20 cellular contexts compared by ENCODE assay signal in genomic region chr16:81620796-81621195, GRCh38.
DNase-seq lines count a peak whose midpoint lies in the region; ATAC-seq, FAIRE-seq and TF ChIP-seq lines count a peak whose summit lies in the region.
"Had no signal": no experiment of that assay in that cellular context is flagged by ENCODE, and none has a peak within 500 bp of the region (broad histone marks: within the 10 kb centered on the region; RNA-seq: fewer than 3 reads in every experiment).

No MANE protein-coding gene starts in this region.

- dilution Hi-C loops in keratinocyte (cut with MboI; ENCODE audit: extremely low pct_ligation_motif_present, low sequenced_read_pairs), result no loop called here

- no peaks in the 10 kb centered on the region for H3K9me3 ChIP-seq in CD8-positive, alpha-beta T cell (ENCODE audit: low read length)
- H3K9me3 ChIP-seq in keratinocyte (ENCODE audit: control insufficient read depth, low read depth, low read length), result no peaks in the 10 kb centered on the region
- H3K9me3 ChIP-seq: prostate gland had no signal

- CTCF ChIA-PET in CD8-positive, alpha-beta T cell (lab: Charles Lee), result interaction anchor here (1.0 to 6.1 kb wide), 7 partner anchors 9 to 220 kb away, joined by 3 to 55 read pairs (median 15); no protein-coding TSS in a partner anchor

- peak overlapping the region; percentile 57 for H3K4me2 ChIP-seq in keratinocyte (ENCODE audit: control insufficient read depth, extremely low read depth, insufficient read depth, low read depth, low read length)

- peaks cover 18% of the 10 kb centered on the region for H3K4me1 ChIP-seq in CD8-positive, alpha-beta T cell (ENCODE audit: insufficient read depth, low read length)
- peaks cover 50% of the 10 kb centered on the region for H3K4me1 ChIP-seq in keratinocyte (ENCODE audit: control insufficient read depth, extremely low read depth, insufficient read depth, low read length)

- H3K79me2 ChIP-seq in keratinocyte (ENCODE audit: control insufficient read depth, insufficient read depth, low read length), result peaks cover 36% of the 10 kb centered on the region

- H2AFZ ChIP-seq in keratinocyte (ENCODE audit: control insufficient read depth, low read length), result no peak overlapping the region

- H4K20me1 ChIP-seq in keratinocyte (ENCODE audit: control insufficient read depth, extremely low read depth, insufficient read depth, low read length), result peaks cover 3% of the 10 kb centered on the region

- H3K27ac Mint-ChIP-seq in CD8-positive, alpha-beta T cell, result peak overlapping the region; percentile 32
- peak overlapping the region in 3 of 5 experiments; percentile 39 to 82 (median 45) for H3K27ac Mint-ChIP-seq in brain

- peaks cover 5% of the 10 kb centered on the region for H3K9me1 ChIP-seq in keratinocyte (ENCODE audit: control insufficient read depth, extremely low read depth, insufficient read depth, low read length)

- peak overlapping the region; percentile 71 for H3K9ac ChIP-seq in keratinocyte (ENCODE audit: control insufficient read depth, extremely low read depth, insufficient read depth, low read length)

- POLR2A ChIA-PET in CD8-positive, alpha-beta T cell (lab: Charles Lee), result no interaction called here

- DNase-seq in CD8-positive, alpha-beta T cell, result no peak
- DNase-seq in keratinocyte (ENCODE audit: low read depth, low spot score) (no peak), smooth muscle cell of the brain vasculature (ENCODE audit: low read depth, low spot score) (peak; percentile 44), cerebellar nuclear complex (lab: John Stamatoyannopoulos, UW) (no peak)
- DNase-seq in central memory CD4-positive, alpha-beta T cell, result no peak
- DNase-seq in activated CD4-positive, alpha-beta T cell treated with anti-CD3 and anti-CD28 coated beads, Interleukin-2, amount 50 U/mL, for 48 hours, result no peak
- DNase-seq: activated CD4-positive, alpha-beta T cell treated with anti-CD3 and anti-CD28 coated beads for 36 hours; activated CD8-positive, alpha-beta memory T cell treated with anti-CD3 and anti-CD28 coated beads, Interleukin-2, amount 50 U/mL, for 4 hours; activated gamma-delta T cell treated with Interleukin-2 at 50 U/mL for 16 hours; amniotic stem cell; hypothalamus; KBM-7; NCI-H187; RPMI8226; stimulated activated CD4-positive, alpha-beta T cell treated with anti-CD3 and anti-CD28 coated beads, Interleukin-4, amount 100 ng/mL, for 1 hour had no signal

- peaks cover 20% of the 10 kb centered on the region for H3K4me1 Mint-ChIP-seq in CD8-positive, alpha-beta T cell (ENCODE audit: low read depth)
- H3K4me1 Mint-ChIP-seq in brain, result peaks cover 53% of the 10 kb centered on the region

- no peak for TF ChIP-seq CTCF in CD8-positive, alpha-beta T cell (IDR thresholded peaks at IDR 0.05)
- no peak for TF ChIP-seq CTCF in brain (conservative IDR thresholded peaks at IDR 0.05)
- TF ChIP-seq CTCF in keratinocyte (optimal IDR thresholded peaks at IDR 0.05 in 1 of 3, IDR thresholded peaks at IDR 0.05 in 1 of 3, conservative IDR thresholded peaks at IDR 0.05 in 1 of 3; ENCODE audit: extremely low read depth in 1 of 3, insufficient read depth in 2 of 3, low read length in 3 of 3), result no peak

- no peak overlapping the region for H3K4me3 Mint-ChIP-seq in CD8-positive, alpha-beta T cell
- no peak overlapping the region for H3K4me3 Mint-ChIP-seq in brain
- H3K4me3 Mint-ChIP-seq: activated CD4-positive, alpha-beta T cell treated with anti-CD3 and anti-CD28 coated beads for 36 hours; natural killer cell treated with Interleukin-12 subunit alpha and Interleukin-12 subunit beta and Interleukin-15 and Interleukin-18, amount 100 ng/mL, for 72 hours had no signal

- peaks cover 50% of the 10 kb centered on the region for H3K36me3 Mint-ChIP-seq in CD8-positive, alpha-beta T cell
- peaks cover 53% of the 10 kb centered on the region for H3K36me3 Mint-ChIP-seq in brain
- H3K36me3 Mint-ChIP-seq: natural killer cell treated with Interleukin-12 subunit alpha and Interleukin-12 subunit beta and Interleukin-15 and Interleukin-18, amount 100 ng/mL, for 72 hours had no signal

- no peak for FAIRE-seq in keratinocyte (lab: Jason Lieb, UNC)
- FAIRE-seq: TTC549 had no signal

- no peak overlapping the region for H3K4me3 ChIP-seq in CD8-positive, alpha-beta T cell (ENCODE audit: low read depth, low read length)
- H3K4me3 ChIP-seq in keratinocyte (ENCODE audit: control insufficient read depth in 2 of 3, extremely low read depth in 1 of 3, insufficient read depth in 2 of 3, low read depth in 1 of 3, low read length in 3 of 3), result no peak overlapping the region
- H3K4me3 ChIP-seq: prostate gland had no signal

- no peak overlapping the region for H3K27ac ChIP-seq in CD8-positive, alpha-beta T cell (ENCODE audit: low read depth, low read length)
- H3K27ac ChIP-seq in keratinocyte (ENCODE audit: control insufficient read depth, insufficient read depth, low read length), result peak overlapping the region; percentile 97

- no peaks in the 10 kb centered on the region for H3K36me3 ChIP-seq in CD8-positive, alpha-beta T cell (ENCODE audit: insufficient read depth, low read length)
- peaks cover 15 to 39% of the 10 kb centered on the region in 2 experiments for H3K36me3 ChIP-seq in keratinocyte (ENCODE audit: control insufficient read depth in 2 of 2, extremely low read depth in 1 of 2, insufficient read depth in 2 of 2, low read length in 2 of 2)
- H3K36me3 ChIP-seq: prostate gland had no signal

- intact Hi-C loops in CD8-positive, alpha-beta T cell (cut with DNase I, micrococcal nuclease), result no loop called here

- no peaks in the 10 kb centered on the region for H3K27me3 ChIP-seq in CD8-positive, alpha-beta T cell (ENCODE audit: insufficient read depth, low read length)
- H3K27me3 ChIP-seq in keratinocyte (ENCODE audit: control insufficient read depth, extremely low read depth, insufficient read depth, low read length), result no peaks in the 10 kb centered on the region

- ATAC-seq in CD8-positive, alpha-beta T cell, result no peak
- no peak for ATAC-seq in HG03095 (IDR thresholded peaks at IDR 0.05; ENCODE audit: unreplicated experiment)
- ATAC-seq: activated CD4-positive, alpha-beta T cell treated with anti-CD3 and anti-CD28 coated beads for 36 hours; natural killer cell treated with Interleukin-12 subunit alpha and Interleukin-12 subunit beta and Interleukin-15 and Interleukin-18, amount 100 ng/mL, for 72 hours had no signal

- H3K27me3 Mint-ChIP-seq in CD8-positive, alpha-beta T cell (ENCODE audit: low read depth), result no peaks in the 10 kb centered on the region
- no peaks in the 10 kb centered on the region for H3K27me3 Mint-ChIP-seq in brain
- H3K27me3 Mint-ChIP-seq: activated CD4-positive, alpha-beta T cell treated with anti-CD3 and anti-CD28 coated beads for 36 hours; natural killer cell treated with Interleukin-12 subunit alpha and Interleukin-12 subunit beta and Interleukin-15 and Interleukin-18, amount 100 ng/mL, for 72 hours had no signal

- no peaks in the 10 kb centered on the region for H3K9me3 Mint-ChIP-seq in CD8-positive, alpha-beta T cell
- peaks cover 0 to 12% (median 5%) of the 10 kb centered on the region in 5 experiments for H3K9me3 Mint-ChIP-seq in brain
- H3K9me3 Mint-ChIP-seq: natural killer cell treated with Interleukin-12 subunit alpha and Interleukin-12 subunit beta and Interleukin-15 and Interleukin-18, amount 100 ng/mL, for 72 hours had no signal
